Comparison of ENCODE assay signal across 2 cellular contexts in genomic region chr1:196181594-196181878, GRCh38.
TF ChIP-seq lines count a peak whose summit lies in the region.

No MANE protein-coding gene starts in this region.

TF ChIP-seq in HCT116, 20 proteins besides CTCF, POLR2A, EP300 and RAD21:
- TF ChIP-seq ZFX (IDR thresholded peaks at IDR 0.05) (no peak), CBX3 (IDR thresholded peaks at IDR 0.05; ENCODE audit: low read depth) (no peak), SP1 (IDR thresholded peaks at IDR 0.05; ENCODE audit: low read depth) (0 out of 2 replicates have a peak, but pooled peaks have one; percentile 11), EZH2 (IDR thresholded peaks at IDR 0.05) (no peak), SIN3A (IDR thresholded peaks at IDR 0.05; ENCODE audit: low read depth) (no peak)

TF ChIP-seq in SK-N-SH, 30 proteins besides CTCF, POLR2A, EP300 and RAD21:
- TF ChIP-seq TCF12 (IDR thresholded peaks at IDR 0.05) (no peak), MXI1 (IDR thresholded peaks at IDR 0.05; ENCODE audit: low read depth, low read length) (no peak), JUND (IDR thresholded peaks at IDR 0.05) (no peak), PBX3 (IDR thresholded peaks at IDR 0.05) (no peak), SMC3 (IDR thresholded peaks at IDR 0.05; ENCODE audit: low read depth, low read length) (no peak), REST (IDR thresholded peaks at IDR 0.05; ENCODE audit: low read depth, low read length) (no peak), USF1 (IDR thresholded peaks at IDR 0.05; ENCODE audit: borderline replicate concordance, low read depth) (no peak), ELF1 (IDR thresholded peaks at IDR 0.05) (no peak), USF2 (IDR thresholded peaks at IDR 0.05; ENCODE audit: borderline replicate concordance, low read depth, low read length) (no peak), SIN3A (IDR thresholded peaks at IDR 0.05; ENCODE audit: borderline replicate concordance, low read depth, low read length) (no peak), FOXM1 (IDR thresholded peaks at IDR 0.05; ENCODE audit: low read depth) (no peak), TAF1 (IDR thresholded peaks at IDR 0.05; ENCODE audit: borderline replicate concordance, low read depth, low read length) (no peak), MAX (IDR thresholded peaks at IDR 0.05; ENCODE audit: low read depth) (no peak), TEAD4 (IDR thresholded peaks at IDR 0.05; ENCODE audit: borderline replicate concordance, insufficient read depth) (no peak)
